8 cellular contexts compared by ENCODE assay signal in the genomic region with DNA sequence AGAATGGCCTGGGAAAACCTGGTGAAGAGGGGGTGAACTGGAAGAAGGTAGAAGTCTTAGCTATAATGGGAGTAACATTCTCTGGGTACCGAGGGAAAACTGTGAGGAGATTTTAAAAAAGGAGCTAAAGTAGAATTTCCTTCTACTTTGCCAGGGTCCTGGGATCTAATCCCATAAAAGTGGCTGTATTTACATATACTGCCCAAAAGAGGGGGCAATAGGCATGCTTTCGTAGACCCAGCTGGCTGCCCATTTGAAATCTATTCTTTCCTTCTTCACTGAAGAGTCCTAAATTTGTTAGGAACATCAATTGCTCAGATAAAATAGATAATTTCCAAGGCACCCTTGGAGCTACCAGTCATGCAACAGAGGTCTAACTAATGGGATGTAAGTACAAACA.
DNase-seq lines count a peak whose midpoint lies in the region; ATAC-seq and TF ChIP-seq lines count a peak whose summit lies in the region.

No MANE protein-coding gene starts in this region.

- H3K4me3 ChIP-seq in GM12865 (ENCODE audit: low read depth, low read length) = no peak overlapping the region

- no peak for ATAC-seq in HG02610 (IDR thresholded peaks at IDR 0.05; ENCODE audit: unreplicated experiment)
- ATAC-seq in HG03095 (IDR thresholded peaks at IDR 0.05; ENCODE audit: unreplicated experiment) = no peak
- ATAC-seq in GM19455 (IDR thresholded peaks at IDR 0.05; ENCODE audit: unreplicated experiment) = no peak

- in situ Hi-C loops in SK-MEL-5 (cut with HindIII; ENCODE audit: low pct_unique_long_range_greater_than_20kb, low sequenced_read_pairs) = no loop called here

- peak; percentile 22 for DNase-seq in AG20443 (ENCODE audit: low spot score)
- DNase-seq in GM12865 (ENCODE audit: low read depth) = no peak
- DNase-seq in SK-MEL-5 (ENCODE audit: low read depth, low spot score) = peak; percentile 50
- peak; percentile 28 for DNase-seq in glomerular visceral epithelial cell (ENCODE audit: extremely low spot score)
- DNase-seq in mesenteric fat pad (ENCODE audit: low spot score) = no peak

- peak; percentile 28 for TF ChIP-seq CTCF in GM12865 (IDR thresholded peaks at IDR 0.05; ENCODE audit: insufficient read depth, low read depth, low read length, missing control alignments)

Comparison
In these comparisons a context has a peak if more than half of its experiments do, and no peak if none do; other contexts are left out.
1. DNase-seq: peak in AG20443 (single experiment), SK-MEL-5 (single experiment) and glomerular visceral epithelial cell (single experiment); none in GM12865 (single experiment) and mesenteric fat pad (single experiment).